ENCODE assay signal across 11 cellular contexts in genomic region chr20:10524034-10524476, GRCh38.
A peak's percentile ranks its signal among the peaks of the same experiment; 100 is the strongest.
DNase-seq lines count a peak whose midpoint lies in the region; ATAC-seq and TF ChIP-seq lines count a peak whose summit lies in the region.
"Had no signal": no experiment of that assay in that cellular context is flagged by ENCODE, and none has a peak within 500 bp of the region (broad histone marks: within the 10 kb centered on the region; RNA-seq: fewer than 3 reads in every experiment).

No MANE protein-coding gene starts in this region.

- peaks cover 0 to 11% of the 10 kb centered on the region in 2 donors for H3K4me1 ChIP-seq in left lung
- H3K4me1 ChIP-seq in suprapubic skin, result peaks cover 28% of the 10 kb centered on the region

- TF ChIP-seq CTCF in coronary artery (IDR thresholded peaks at IDR 0.05) (no peak), left lung (IDR thresholded peaks at IDR 0.05) (no peak), suprapubic skin (IDR thresholded peaks at IDR 0.05) (no peak)

- ATAC-seq in left lung (peak; percentile 64), GM21390 (IDR thresholded peaks at IDR 0.05; ENCODE audit: unreplicated experiment) (no peak), GM21529 (IDR thresholded peaks at IDR 0.05; ENCODE audit: unreplicated experiment) (no peak)

- H3K4me3 ChIP-seq in coronary artery, result peak overlapping the region; percentile 20
- H3K4me3 ChIP-seq in left lung, result no peak overlapping the region
- H3K4me3 ChIP-seq in suprapubic skin, result no peak overlapping the region
- H3K4me3 ChIP-seq: GM23248, lung had no signal

- H3K9me3 ChIP-seq in left lung (no peaks in the 10 kb centered on the region), suprapubic skin (no peaks in the 10 kb centered on the region)

- H3K36me3 ChIP-seq in left lung (no peaks in the 10 kb centered on the region), suprapubic skin (no peaks in the 10 kb centered on the region)

- H3K27ac ChIP-seq in coronary artery (peak overlapping the region; percentile 7 to 63), left lung (peak overlapping the region in 1 of 2 donors; percentile 30), suprapubic skin (peak overlapping the region; percentile 16)
- H3K27ac ChIP-seq: GM23248, KMS-11 had no signal

- peak; percentile 32 for DNase-seq in NCI-H2029 treated with DMSO at 0.1 percent for 48 hours (lab: John Stamatoyannopoulos, UW)
- peak; percentile 84 for DNase-seq in coronary artery (ENCODE audit: low spot score)
- no peak for DNase-seq in left lung
- DNase-seq in suprapubic skin (ENCODE audit: low spot score in 2 of 2), result peak; percentile 82 to 89
- no peak for DNase-seq in stimulated activated CD4-positive, alpha-beta T cell treated with anti-CD3 and anti-CD28 coated beads, Interleukin-1b, Interleukin-23, amount 100 ng/mL, for 48 hours
- DNase-seq in activated CD8-positive, alpha-beta memory T cell treated with anti-CD3 and anti-CD28 coated beads for 24 hours, result no peak

- H3K27me3 ChIP-seq in left lung (no peaks in the 10 kb centered on the region), suprapubic skin (no peaks in the 10 kb centered on the region)

- intact Hi-C loops in left lung (cut with DNase I), result no loop called here

- no peak for TF ChIP-seq EP300 in suprapubic skin (IDR thresholded peaks at IDR 0.05)

- 56% methylated on average over 10 of the region's 10 CpGs for WGBS in suprapubic skin

- TF ChIP-seq POLR2A in suprapubic skin (IDR thresholded peaks at IDR 0.05), result no peak

Comparison
In these comparisons a context has a peak if more than half of its experiments do, and no peak if none do; other contexts are left out.
1. DNase-seq: peak in NCI-H2029 treated with DMSO at 0.1 percent for 48 hours (single experiment), coronary artery (single experiment) and suprapubic skin (2 of 2); none in left lung (0 of 2), stimulated activated CD4-positive, alpha-beta T cell treated with anti-CD3 and anti-CD28 coated beads, Interleukin-1b, Interleukin-23, amount 100 ng/mL, for 48 hours (single experiment) and activated CD8-positive, alpha-beta memory T cell treated with anti-CD3 and anti-CD28 coated beads for 24 hours (single experiment).